ENCODE assay signal across 30 cellular contexts in genomic region chr17:6627019-6627418, GRCh38. TPM values are rescaled to one million over a fixed set of nuclear protein-coding genes. Genes with fewer than 3 reads are reported as not detected.
A peak's percentile ranks its signal among the peaks of the same experiment; 100 is the strongest.
DNase-seq lines count a peak whose midpoint lies in the region; FAIRE-seq and TF ChIP-seq lines count a peak whose summit lies in the region.
"Had no signal": no experiment of that assay in that cellular context is flagged by ENCODE, and none has a peak within 500 bp of the region (broad histone marks: within the 10 kb centered on the region; RNA-seq: fewer than 3 reads in every experiment).

No MANE protein-coding gene starts in this region.

- H3K27ac Mint-ChIP-seq in astrocyte (ENCODE audit: unreplicated experiment): no peak overlapping the region
- no peak overlapping the region for H3K27ac Mint-ChIP-seq in activated T-cell treated with anti-CD3 and anti-CD28 coated beads, Interleukin-2, amount 50 U/mL, for 24 hours
- H3K27ac Mint-ChIP-seq: activated CD4-positive, alpha-beta T cell treated with anti-CD3 and anti-CD28 coated beads, Interleukin-2, amount 10 ng/mL, durations not matched to agents 24 days and 14 days; activated naive CD4-positive, alpha-beta T cell treated with anti-CD3 and anti-CD28 coated beads, Interleukin-2, amount 50 U/mL, for 24 hours; activated T-helper 1 cell treated with anti-CD3 and anti-CD28 coated beads, Interleukin-12 subunit alpha, Interleukin-12 subunit beta, Interleukin-2, Interleukin-4 antibody, amounts not matched to agents 30 ng/mL and 10 ng/mL and 1 ng/mL, durations not matched to agents 14 hours and 24 hours and 36 hours had no signal

- H4K20me1 ChIP-seq in astrocyte (ENCODE audit: insufficient read depth, low read length) (peaks cover 35% of the 10 kb centered on the region), Karpas-422 (ENCODE audit: insufficient read depth, low read depth, low read length) (no peaks in the 10 kb centered on the region)

- peaks cover 19% of the 10 kb centered on the region for H3K79me2 ChIP-seq in astrocyte (ENCODE audit: insufficient read depth, low read length)
- H3K79me2 ChIP-seq in Karpas-422 (ENCODE audit: low read length): peaks cover 65% of the 10 kb centered on the region

- FAIRE-seq in astrocyte (lab: Jason Lieb, UNC): peak; percentile 93
- FAIRE-seq: GM19239, HepG2 had no signal

- no peak overlapping the region for H2AFZ ChIP-seq in astrocyte (ENCODE audit: low read depth, low read length)
- no peak overlapping the region for H2AFZ ChIP-seq in Karpas-422 (ENCODE audit: low read length)

- H3K4me1 ChIP-seq in astrocyte (ENCODE audit: insufficient read depth, low read length) (peaks cover 16% of the 10 kb centered on the region), Karpas-422 (ENCODE audit: low read length) (no peaks in the 10 kb centered on the region)
- H3K4me1 ChIP-seq: right lobe of liver had no signal

- H3K36me3 ChIP-seq in astrocyte (ENCODE audit: insufficient read depth, low read length): peaks cover 19% of the 10 kb centered on the region
- H3K36me3 ChIP-seq in Karpas-422 (ENCODE audit: insufficient read depth, low read length): peaks cover 50% of the 10 kb centered on the region

- H3K27me3 Mint-ChIP-seq in astrocyte (ENCODE audit: low read depth, unreplicated experiment): no peaks in the 10 kb centered on the region
- no peaks in the 10 kb centered on the region for H3K27me3 Mint-ChIP-seq in activated T-cell treated with anti-CD3 and anti-CD28 coated beads, Interleukin-2, amount 50 U/mL, for 24 hours
- H3K27me3 Mint-ChIP-seq: activated CD4-positive, alpha-beta T cell treated with anti-CD3 and anti-CD28 coated beads, Interleukin-2, amount 10 ng/mL, durations not matched to agents 24 days and 14 days; activated naive CD4-positive, alpha-beta T cell treated with anti-CD3 and anti-CD28 coated beads, Interleukin-2, amount 50 U/mL, for 24 hours had no signal

- H3K4me2 ChIP-seq in astrocyte (ENCODE audit: low read length): peak overlapping the region; percentile 33
- no peak overlapping the region for H3K4me2 ChIP-seq in Karpas-422 (ENCODE audit: low read depth, low read length, poor library complexity, severe bottlenecking)

- peaks cover 13% of the 10 kb centered on the region for H3K36me3 Mint-ChIP-seq in astrocyte (ENCODE audit: low read depth, unreplicated experiment)
- H3K36me3 Mint-ChIP-seq in activated T-cell treated with anti-CD3 and anti-CD28 coated beads, Interleukin-2, amount 50 U/mL, for 24 hours (ENCODE audit: low read depth): peaks cover 95% of the 10 kb centered on the region

- H3K9me3 ChIP-seq in astrocyte (ENCODE audit: insufficient read depth, low read depth, low read length): no peaks in the 10 kb centered on the region
- no peaks in the 10 kb centered on the region for H3K9me3 ChIP-seq in Karpas-422 (ENCODE audit: low read length)
- H3K9me3 ChIP-seq: gastroesophageal sphincter, right lobe of liver, stomach had no signal

- H3K27ac ChIP-seq in astrocyte (ENCODE audit: low read depth, low read length) (no peak overlapping the region), Karpas-422 (ENCODE audit: low read length) (no peak overlapping the region)
- H3K27ac ChIP-seq: gastroesophageal sphincter, HL-60, right lobe of liver, stomach, WERI-Rb-1 had no signal

- H3K4me1 Mint-ChIP-seq in astrocyte (ENCODE audit: low read depth, unreplicated experiment): peaks cover 6% of the 10 kb centered on the region
- peaks cover 2% of the 10 kb centered on the region for H3K4me1 Mint-ChIP-seq in activated T-cell treated with anti-CD3 and anti-CD28 coated beads, Interleukin-2, amount 50 U/mL, for 24 hours (ENCODE audit: low read depth)
- H3K4me1 Mint-ChIP-seq: neural crest cell had no signal

- no peak overlapping the region for H3K4me3 ChIP-seq in astrocyte (ENCODE audit: insufficient read depth, low read depth, low read length)
- no peak overlapping the region for H3K4me3 ChIP-seq in fibroblast of the aortic adventitia (ENCODE audit: low read depth, low read length)
- H3K4me3 ChIP-seq in Karpas-422 (ENCODE audit: low read length): no peak overlapping the region
- H3K4me3 ChIP-seq: gastroesophageal sphincter, right lobe of liver, stomach had no signal

- H3K4me3 Mint-ChIP-seq in astrocyte (ENCODE audit: unreplicated experiment): no peak overlapping the region
- no peak overlapping the region for H3K4me3 Mint-ChIP-seq in activated T-cell treated with anti-CD3 and anti-CD28 coated beads, Interleukin-2, amount 50 U/mL, for 24 hours
- H3K4me3 Mint-ChIP-seq: activated CD4-positive, alpha-beta T cell treated with anti-CD3 and anti-CD28 coated beads, Interleukin-2, amount 10 ng/mL, durations not matched to agents 24 days and 14 days; activated naive CD4-positive, alpha-beta T cell treated with anti-CD3 and anti-CD28 coated beads, Interleukin-2, amount 50 U/mL, for 24 hours; activated T-helper 1 cell treated with anti-CD3 and anti-CD28 coated beads, Interleukin-12 subunit alpha, Interleukin-12 subunit beta, Interleukin-2, Interleukin-4 antibody, amounts not matched to agents 30 ng/mL and 10 ng/mL and 1 ng/mL, durations not matched to agents 14 hours and 24 hours and 36 hours; neural crest cell had no signal

- no peaks in the 10 kb centered on the region for H3K9me2 ChIP-seq in Karpas-422 (replicated peaks; ENCODE audit: insufficient read depth, low read length)

- H3K9me3 Mint-ChIP-seq in astrocyte (ENCODE audit: unreplicated experiment): no peaks in the 10 kb centered on the region
- H3K9me3 Mint-ChIP-seq in activated T-cell treated with anti-CD3 and anti-CD28 coated beads, Interleukin-2, amount 50 U/mL, for 24 hours: no peaks in the 10 kb centered on the region
- H3K9me3 Mint-ChIP-seq: activated CD4-positive, alpha-beta T cell treated with anti-CD3 and anti-CD28 coated beads, Interleukin-2, amount 10 ng/mL, durations not matched to agents 24 days and 14 days; activated naive CD4-positive, alpha-beta T cell treated with anti-CD3 and anti-CD28 coated beads, Interleukin-2, amount 50 U/mL, for 24 hours; activated T-helper 1 cell treated with anti-CD3 and anti-CD28 coated beads, Interleukin-12 subunit alpha, Interleukin-12 subunit beta, Interleukin-2, Interleukin-4 antibody, amounts not matched to agents 30 ng/mL and 10 ng/mL and 1 ng/mL, durations not matched to agents 14 hours and 24 hours and 36 hours; neural crest cell had no signal

- no peak overlapping the region for H3K9ac ChIP-seq in astrocyte (ENCODE audit: low read length)
- no peak overlapping the region for H3K9ac ChIP-seq in Karpas-422 (ENCODE audit: low read length)

- H3K27me3 ChIP-seq in astrocyte (ENCODE audit: insufficient read depth, low read length): no peaks in the 10 kb centered on the region
- H3K27me3 ChIP-seq in Karpas-422 (ENCODE audit: low read length): no peaks in the 10 kb centered on the region
- H3K27me3 ChIP-seq: gastroesophageal sphincter, right lobe of liver, stomach had no signal

- DNase-seq in A172 (ENCODE audit: low spot score) (peak; percentile 19), GM03348 (ENCODE audit: low spot score) (peak; percentile 30), astrocyte (ENCODE audit: low read depth) (peak; percentile 14), fibroblast of the aortic adventitia (ENCODE audit: low read depth) (peak; percentile 27), NCI-H345 treated with DMSO at 0.1 percent for 48 hours (lab: John Stamatoyannopoulos, UW; ENCODE audit: unreplicated experiment) (no peak), Karpas-422 (no peak)
- DNase-seq in activated T-cell treated with anti-CD3 and anti-CD28 coated beads, Interleukin-2, amount 50 U/mL, for 24 hours: no peak
- no peak for DNase-seq in stimulated activated CD4-positive, alpha-beta T cell treated with anti-CD3 and anti-CD28 coated beads, Interleukin-4, amount 100 ng/mL, for 4 hours
- DNase-seq: 8988T; activated CD4-positive, alpha-beta T cell treated with anti-CD3 and anti-CD28 coated beads, Interleukin-2, amount 10 ng/mL, durations not matched to agents 24 days and 14 days; aorta; C1 segment of cervical spinal cord; erythroblast; mammary epithelial cell; NCI-H1092 treated with DMSO at 0.1 percent for 48 hours; NCI-H187 treated with DMSO at 0.1 percent for 48 hours; NCI-H2227 treated with DMSO at 0.1 percent for 48 hours; NCI-H774; right lobe of liver; stomach; T-helper 9 cell; trophoblast cell; WERI-Rb-1 had no signal

- TF ChIP-seq CTCF in astrocyte (IDR thresholded peaks at IDR 0.05; ENCODE audit: insufficient read depth, low read depth, low read length) (no peak), fibroblast of the aortic adventitia (IDR thresholded peaks at IDR 0.05; ENCODE audit: insufficient read depth, low read length) (no peak)

RNA-seq across cellular contexts. Expression of gene KIAA0753, which starts 13.5 kb away (rescaled TPM):
- 18.8 and 21.7 TPM in 2 replicates for total RNA-seq in A172 (2014; rRNA removed; shearing (Covaris generic))
- total RNA-seq in astrocyte (23.3 and 25.4 TPM in 2 replicates), fibroblast of the aortic adventitia (ENCODE audit: low replicate concordance) (14.4 and 20.9 TPM in 2 replicates)
- total RNA-seq in Karpas-422 (2014; rRNA removed; shearing (Covaris generic); ENCODE audit: low replicate concordance): 13.7 and 30.5 TPM in 2 replicates

RNA-seq across cellular contexts. Expression of gene TXNDC17, which starts 13.8 kb away (rescaled TPM):
- 128 and 236 TPM in 2 replicates for total RNA-seq in A172 (2014; rRNA removed; shearing (Covaris generic))
- total RNA-seq in astrocyte (141 and 158 TPM in 2 replicates), fibroblast of the aortic adventitia (ENCODE audit: low replicate concordance) (57.5 and 162 TPM in 2 replicates)
- total RNA-seq in Karpas-422 (2014; rRNA removed; shearing (Covaris generic); ENCODE audit: low replicate concordance): 75.4 and 83.2 TPM in 2 replicates

RNA-seq across cellular contexts. Expression of gene MED31, which starts 24.4 kb away (rescaled TPM):
- 28.1 and 29.1 TPM in 2 replicates for total RNA-seq in A172 (2014; rRNA removed; shearing (Covaris generic))
- total RNA-seq in astrocyte: 21.0 and 22.8 TPM in 2 replicates
- total RNA-seq in fibroblast of the aortic adventitia (ENCODE audit: low replicate concordance): 12.3 and 28.8 TPM in 2 replicates
- total RNA-seq in Karpas-422 (2014; rRNA removed; shearing (Covaris generic); ENCODE audit: low replicate concordance): 11.0 and 45.3 TPM in 2 replicates

RNA-seq across cellular contexts. Expression of gene C17orf100, which starts 24.5 kb away (rescaled TPM):
- 0.24 and 0.89 TPM in 2 replicates for total RNA-seq in A172 (2014; rRNA removed; shearing (Covaris generic))
- total RNA-seq in astrocyte (3.1 and 4.1 TPM in 2 replicates), fibroblast of the aortic adventitia (ENCODE audit: low replicate concordance) (0.57 and 0.63 TPM in 2 replicates)
- 0.18 TPM in 1 of 2 replicates, not detected in the other for total RNA-seq in Karpas-422 (2014; rRNA removed; shearing (Covaris generic); ENCODE audit: low replicate concordance)

Comparison
In these comparisons a context has a peak if more than half of its experiments do, and no peak if none do; other contexts are left out.
1. DNase-seq: peak in A172 (single experiment), GM03348 (single experiment), astrocyte (single experiment) and fibroblast of the aortic adventitia (single experiment); none in activated T-cell treated with anti-CD3 and anti-CD28 coated beads, Interleukin-2, amount 50 U/mL, for 24 hours (single experiment), NCI-H345 treated with DMSO at 0.1 percent for 48 hours (single experiment), Karpas-422 (single experiment) and stimulated activated CD4-positive, alpha-beta T cell treated with anti-CD3 and anti-CD28 coated beads, Interleukin-4, amount 100 ng/mL, for 4 hours (0 of 2).